ENCODE assay signal across 23 cellular contexts in genomic region chr2:160165996-160166395, GRCh38. TPM values are rescaled to one million over a fixed set of nuclear protein-coding genes. Genes with fewer than 3 reads are reported as not detected.
A peak's percentile ranks its signal among the peaks of the same experiment; 100 is the strongest.
DNase-seq lines count a peak whose midpoint lies in the region; ATAC-seq, FAIRE-seq and TF ChIP-seq lines count a peak whose summit lies in the region.
"Had no signal": no experiment of that assay in that cellular context is flagged by ENCODE, and none has a peak within 500 bp of the region (broad histone marks: within the 10 kb centered on the region; RNA-seq: fewer than 3 reads in every experiment).

No MANE protein-coding gene starts in this region.

- H3K36me3 ChIP-seq in PC-3 (ENCODE audit: low read depth, low read length) (no peaks in the 10 kb centered on the region), body of pancreas (replicated peaks in 1 of 2; ENCODE audit: insufficient read depth in 1 of 2, low read depth in 2 of 2) (no peaks in the 10 kb centered on the region), pancreas (no peaks in the 10 kb centered on the region), A673 (ENCODE audit: insufficient read depth, low read length, poor library complexity, severe bottlenecking) (no peaks in the 10 kb centered on the region)
- H3K36me3 ChIP-seq: BLaER1, HAP-1, Peyer's patch had no signal

- peak; percentile 53; the same call in 1 of the 2 replicates for ATAC-seq in PC-3
- ATAC-seq in body of pancreas = peak; percentile 86
- peak; percentile 70 to 87 (median 78) for ATAC-seq in pancreas
- no peak for ATAC-seq in GM18868 (IDR thresholded peaks at IDR 0.05; ENCODE audit: unreplicated experiment)
- ATAC-seq: GM12878, Right ventricle myocardium inferior had no signal

- H3K9me2 ChIP-seq in PC-3 (replicated peaks; ENCODE audit: low read length) = no peaks in the 10 kb centered on the region

- H3F3A ChIP-seq in PC-3 (ENCODE audit: low read length, unreplicated experiment) = no peaks in the 10 kb centered on the region

- DNase-seq in PC-3 = peak; percentile 73
- no peak for DNase-seq in body of pancreas
- DNase-seq in pancreas = no peak
- no peak for DNase-seq in type B pancreatic cell (ENCODE audit: extremely low spot score, unreplicated experiment)
- no peak for DNase-seq in A673 (ENCODE audit: low spot score)
- DNase-seq in cerebellar nuclear complex (lab: John Stamatoyannopoulos, UW) = no peak
- DNase-seq: ACHN; CD4-positive, alpha-beta memory T cell; DND-41; GM23248; KBM-7; NCI-H1092; NCI-H1436; NCI-H1930; Peyer's patch had no signal

- FAIRE-seq in pancreas (lab: Jason Lieb, UNC) = no peak
- FAIRE-seq: GM12878 had no signal

- H4K20me1 ChIP-seq in PC-3 (ENCODE audit: low read length) = no peaks in the 10 kb centered on the region
- H4K20me1 ChIP-seq: BLaER1 had no signal

- H3K36me3 Mint-ChIP-seq in type B pancreatic cell = no peaks in the 10 kb centered on the region
- H3K36me3 Mint-ChIP-seq: CD4-positive, alpha-beta memory T cell had no signal

- TF ChIP-seq CTCF in PC-3 (conservative IDR thresholded peaks at IDR 0.05; ENCODE audit: low read depth, low read length) (no peak), body of pancreas (IDR thresholded peaks at IDR 0.05) (no peak), pancreas (IDR thresholded peaks at IDR 0.05) (no peak), type B pancreatic cell (conservative IDR thresholded peaks at IDR 0.05) (no peak), A673 (conservative IDR thresholded peaks at IDR 0.05; ENCODE audit: low read depth, low read length) (no peak)

- H2AFZ ChIP-seq in PC-3 (ENCODE audit: low read length) = no peak overlapping the region; the same call in 1 of the 2 replicates
- H2AFZ ChIP-seq: GM23248 had no signal

- peak overlapping the region; percentile 65 for H3K27ac Mint-ChIP-seq in type B pancreatic cell
- H3K27ac Mint-ChIP-seq: CD4-positive, alpha-beta memory T cell had no signal

- intact Hi-C loops in PC-3 (cut with micrococcal nuclease) (no loop called here), body of pancreas (cut with DNase I) (no loop called here), pancreas (cut with DNase I) (no loop called here), A673 (cut with micrococcal nuclease; ENCODE audit: unreplicated experiment) (no loop called here)

- H3K27ac ChIP-seq in PC-3 (ENCODE audit: low read length) (peak overlapping the region; percentile 52), body of pancreas (peak overlapping the region; percentile 18 to 62 (median 48)), pancreas (peak overlapping the region in 2 of 4 donors; percentile 26 to 55), A673 (ENCODE audit: low read depth, low read length, poor library complexity, severe bottlenecking) (no peak overlapping the region)
- H3K27ac ChIP-seq: BLaER1, GM23248, HL-60, SK-N-MC had no signal

- H3K9ac ChIP-seq in PC-3 (ENCODE audit: low read length) = no peak overlapping the region
- H3K9ac ChIP-seq: BLaER1, GM23248 had no signal

- no peaks in the 10 kb centered on the region for H3K27me3 Mint-ChIP-seq in type B pancreatic cell

- POLR2A ChIA-PET in PC-3 (lab: Charles Lee; ENCODE audit: unreplicated experiment) = no interaction called here
- POLR2A ChIA-PET in A673 (lab: Charles Lee; ENCODE audit: low non-redundant PET) = no interaction called here

- no peak for TF ChIP-seq POLR2A in body of pancreas (IDR thresholded peaks at IDR 0.05)

- CTCF ChIA-PET in PC-3 (lab: Charles Lee) = no interaction called here
- CTCF ChIA-PET in A673 (lab: Charles Lee) = no interaction called here

- no peak overlapping the region; the same call in 1 of the 2 replicates for H3K4me3 ChIP-seq in PC-3 (ENCODE audit: low read length)
- H3K4me3 ChIP-seq in body of pancreas = no peak overlapping the region
- H3K4me3 ChIP-seq in pancreas = no peak overlapping the region
- no peak overlapping the region for H3K4me3 ChIP-seq in A673 (ENCODE audit: low read depth, low read length, poor library complexity, severe bottlenecking)
- H3K4me3 ChIP-seq: BLaER1, GM12878, GM23248, HAP-1, Peyer's patch, SK-N-MC had no signal

- peaks cover 41% of the 10 kb centered on the region for H3K4me1 Mint-ChIP-seq in type B pancreatic cell (ENCODE audit: unreplicated experiment)
- H3K4me1 Mint-ChIP-seq: CD4-positive, alpha-beta memory T cell had no signal

- H3K4me2 ChIP-seq in PC-3 (ENCODE audit: low read length) = peak overlapping the region; percentile 49
- H3K4me2 ChIP-seq: BLaER1 had no signal

- H3K9me3 ChIP-seq in PC-3 (ENCODE audit: low read length) = no peaks in the 10 kb centered on the region
- no peaks in the 10 kb centered on the region for H3K9me3 ChIP-seq in body of pancreas
- no peaks in the 10 kb centered on the region for H3K9me3 ChIP-seq in pancreas
- H3K9me3 ChIP-seq in A673 (ENCODE audit: low read depth, low read length, poor library complexity, severe bottlenecking) = no peaks in the 10 kb centered on the region
- H3K9me3 ChIP-seq: BLaER1, HAP-1, Peyer's patch had no signal

- 48 to 62% methylated on average over 1 of the region's 1 CpG for WGBS in body of pancreas, 2 donors
- WGBS in pancreas, 2 donors = 45 to 58% methylated on average over 1 of the region's 1 CpG

- no peaks in the 10 kb centered on the region for H3K27me3 ChIP-seq in PC-3 (ENCODE audit: low read length)
- no peaks in the 10 kb centered on the region for H3K27me3 ChIP-seq in body of pancreas
- no peaks in the 10 kb centered on the region for H3K27me3 ChIP-seq in pancreas
- H3K27me3 ChIP-seq in A673 (replicated peaks; ENCODE audit: insufficient read depth, low read depth, low read length, poor library complexity) = no peaks in the 10 kb centered on the region
- H3K27me3 ChIP-seq: BLaER1, Peyer's patch had no signal

- H3K79me2 ChIP-seq in PC-3 (ENCODE audit: low read length) = no peaks in the 10 kb centered on the region

- BruUV-seq in PC-3 (replicated peaks; lab: Mats Ljungman, UMichigan) (no TSS peak), A673 (replicated peaks; lab: Mats Ljungman, UMichigan) (no TSS peak)

- no peaks in the 10 kb centered on the region for H3K9me3 Mint-ChIP-seq in type B pancreatic cell
- H3K9me3 Mint-ChIP-seq: CD4-positive, alpha-beta memory T cell had no signal

- H3K4me3 Mint-ChIP-seq in type B pancreatic cell = no peak overlapping the region
- H3K4me3 Mint-ChIP-seq: CD4-positive, alpha-beta memory T cell had no signal

- peaks cover 18% of the 10 kb centered on the region for H3K4me1 ChIP-seq in PC-3 (ENCODE audit: insufficient read depth, low read length)
- peaks cover 29% of the 10 kb centered on the region for H3K4me1 ChIP-seq in body of pancreas
- H3K4me1 ChIP-seq in pancreas = peaks cover 6 to 23% (median 9%) of the 10 kb centered on the region in 3 donors
- H3K4me1 ChIP-seq in A673 (ENCODE audit: insufficient read depth, low read length, poor library complexity, severe bottlenecking) = peaks cover 21% of the 10 kb centered on the region
- H3K4me1 ChIP-seq: BLaER1, HAP-1 had no signal

RNA-seq across cellular contexts. Expression of gene ITGB6, which starts 34.1 kb away (rescaled TPM):
- 7.2 and 7.3 TPM in 2 replicates for total RNA-seq in PC-3 (2014; rRNA removed)
- total RNA-seq in body of pancreas = 1 to 10 TPM; 5.3 to 9.9 TPM
- 10 to 100 TPM in 1 of 6 donors, 1 to 10 TPM in 5; 1.9 to 32.4 (median 3.1) TPM for total RNA-seq in pancreas
- polyA plus RNA-seq in pancreas = 1 to 10 TPM; 1.3 to 3.2 TPM
- total RNA-seq in type B pancreatic cell (ENCODE audit: low replicate concordance) = 3.2 and 7.8 TPM in 2 replicates
- not detected in 2 replicates for total RNA-seq in A673 (2021)
- total RNA-seq: CD4-positive, alpha-beta memory T cell; GM12878; GM23248; NCI-H460 had no signal
- polyA plus RNA-seq: CD4-positive, alpha-beta memory T cell had no signal
